Comparison of ENCODE assay signal across 1 cellular context in the genomic region with DNA sequence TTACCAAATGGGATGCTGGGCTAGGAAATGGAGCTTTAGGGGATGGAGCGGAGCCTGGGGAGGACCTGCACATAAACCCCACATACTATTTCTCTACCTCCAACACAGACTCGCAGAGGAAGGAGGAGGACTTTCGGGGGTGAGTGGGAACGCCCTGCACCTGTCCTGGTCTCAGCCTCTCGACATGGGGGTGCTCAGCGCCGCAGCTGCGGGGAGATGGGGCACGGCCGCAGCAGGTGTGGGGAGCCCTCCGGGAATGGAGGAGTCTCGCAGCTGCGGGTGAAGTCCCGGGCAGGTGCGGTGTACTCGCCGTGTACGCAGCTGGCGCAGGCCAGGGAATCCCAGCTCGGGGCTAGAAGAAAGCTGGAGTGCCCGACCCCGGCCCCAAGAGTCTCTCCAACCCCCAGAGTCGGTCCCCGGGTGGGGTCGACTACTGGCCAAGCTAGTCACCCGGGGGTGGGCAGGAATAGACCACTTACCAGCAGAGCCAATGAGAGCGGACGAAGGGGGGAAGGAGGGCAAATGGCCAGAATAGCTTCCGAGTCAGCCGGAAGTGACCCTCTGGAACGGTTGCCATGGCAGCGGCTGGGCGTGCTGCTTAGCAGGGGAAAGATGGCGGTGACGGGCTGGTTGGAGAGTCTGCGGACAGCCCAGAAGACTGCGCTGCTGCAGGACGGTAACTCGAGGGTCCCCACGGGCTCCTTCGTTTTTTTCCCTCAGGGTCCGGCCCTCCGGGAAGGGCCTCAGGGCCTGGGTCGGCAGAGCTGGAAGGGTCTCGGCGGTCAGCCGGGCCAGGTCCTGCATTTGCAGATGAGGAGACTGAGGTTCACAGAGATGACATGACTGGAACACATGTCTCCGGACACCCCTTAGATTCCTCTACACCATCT.
TF ChIP-seq lines count a peak whose summit lies in the region.

A gene (plus strand): TSS at position 597 of the 890 bp plus-strand sequence. CDS start 16 bp downstream, at position 613.
A gene (minus strand): TSS at position 533 of the 890 bp plus-strand sequence. CDS start 897 bp downstream, outside the sequence.

TF ChIP-seq in HepG2, 621 proteins besides CTCF, POLR2A, EP300 and RAD21 (continued from another document and continues in another):
- TF ChIP-seq, protein P1, sequence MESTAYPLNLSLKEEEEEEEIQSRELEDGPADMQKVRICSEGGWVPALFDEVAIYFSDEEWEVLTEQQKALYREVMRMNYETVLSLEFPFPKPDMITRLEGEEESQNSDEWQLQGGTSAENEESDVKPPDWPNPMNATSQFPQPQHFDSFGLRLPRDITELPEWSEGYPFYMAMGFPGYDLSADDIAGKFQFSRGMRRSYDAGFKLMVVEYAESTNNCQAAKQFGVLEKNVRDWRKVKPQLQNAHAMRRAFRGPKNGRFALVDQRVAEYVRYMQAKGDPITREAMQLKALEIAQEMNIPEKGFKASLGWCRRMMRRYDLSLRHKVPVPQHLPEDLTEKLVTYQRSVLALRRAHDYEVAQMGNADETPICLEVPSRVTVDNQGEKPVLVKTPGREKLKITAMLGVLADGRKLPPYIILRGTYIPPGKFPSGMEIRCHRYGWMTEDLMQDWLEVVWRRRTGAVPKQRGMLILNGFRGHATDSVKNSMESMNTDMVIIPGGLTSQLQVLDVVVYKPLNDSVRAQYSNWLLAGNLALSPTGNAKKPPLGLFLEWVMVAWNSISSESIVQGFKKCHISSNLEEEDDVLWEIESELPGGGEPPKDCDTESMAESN (CRISPR knock-in tag; conservative IDR thresholded peaks at IDR 0.05), result peak; percentile 54; the same call in 1 of the 2 replicates
- TF ChIP-seq ZNF484 (CRISPR knock-in tag; IDR thresholded peaks at IDR 0.05; ENCODE audit: borderline replicate concordance, low read depth) (no peak), NFE2 (CRISPR knock-in tag; IDR thresholded peaks at IDR 0.05) (no peak), ZFY (CRISPR knock-in tag; IDR thresholded peaks at IDR 0.05) (peak; percentile 81), ZNF343 (CRISPR knock-in tag; IDR thresholded peaks at IDR 0.05) (peak; percentile 62; the same call in 1 of the 2 replicates), SOX5 (CRISPR knock-in tag; IDR thresholded peaks at IDR 0.05; ENCODE audit: borderline replicate concordance) (0 out of 2 replicates have a peak, but pooled peaks have one; percentile 10), HNRNPLL (IDR thresholded peaks at IDR 0.05; ENCODE audit: low read depth, low read length, poor library complexity, severe bottlenecking) (peak; percentile 98), EEA1 (CRISPR knock-in tag; IDR thresholded peaks at IDR 0.05; ENCODE audit: borderline replicate concordance) (no peak), MBD4 (IDR thresholded peaks at IDR 0.05; ENCODE audit: borderline replicate concordance, low read length) (no peak), ZNF33A (CRISPR knock-in tag; IDR thresholded peaks at IDR 0.05; ENCODE audit: borderline replicate concordance) (peak; percentile 84; the same call in 1 of the 2 replicates), ZNF329 (CRISPR knock-in tag; IDR thresholded peaks at IDR 0.05; ENCODE audit: low read depth) (no peak), RARG (CRISPR knock-in tag; IDR thresholded peaks at IDR 0.05; ENCODE audit: low read depth) (no peak), NBN (conservative IDR thresholded peaks at IDR 0.05) (no peak), KMT2A (CRISPR knock-in tag; IDR thresholded peaks at IDR 0.05) (no peak; the same call in none of the 2 replicates), PRMT3 (CRISPR knock-in tag; IDR thresholded peaks at IDR 0.05; ENCODE audit: borderline replicate concordance, low read depth) (no peak), RFX3 (CRISPR knock-in tag; IDR thresholded peaks at IDR 0.05) (peak; percentile 99), ZNF350 (CRISPR knock-in tag; IDR thresholded peaks at IDR 0.05; ENCODE audit: borderline replicate concordance, low read depth) (no peak; the same call in 1 of the 2 replicates), TOPORS (CRISPR knock-in tag; IDR thresholded peaks at IDR 0.05) (no peak), ZNF431 (CRISPR knock-in tag; IDR thresholded peaks at IDR 0.05; ENCODE audit: borderline replicate concordance, low read depth) (peak; percentile 63; the same call in 1 of the 2 replicates), XBP1 (CRISPR knock-in tag; IDR thresholded peaks at IDR 0.05) (no peak), XRCC5 (optimal IDR thresholded peaks at IDR 0.05; ENCODE audit: low read length) (peak; percentile 52), ZBTB1 (CRISPR knock-in tag; IDR thresholded peaks at IDR 0.05; ENCODE audit: borderline replicate concordance) (no peak), U2AF2 (IDR thresholded peaks at IDR 0.05; ENCODE audit: low read depth, low read length) (peak; percentile 98)
- TF ChIP-seq, protein P2, sequence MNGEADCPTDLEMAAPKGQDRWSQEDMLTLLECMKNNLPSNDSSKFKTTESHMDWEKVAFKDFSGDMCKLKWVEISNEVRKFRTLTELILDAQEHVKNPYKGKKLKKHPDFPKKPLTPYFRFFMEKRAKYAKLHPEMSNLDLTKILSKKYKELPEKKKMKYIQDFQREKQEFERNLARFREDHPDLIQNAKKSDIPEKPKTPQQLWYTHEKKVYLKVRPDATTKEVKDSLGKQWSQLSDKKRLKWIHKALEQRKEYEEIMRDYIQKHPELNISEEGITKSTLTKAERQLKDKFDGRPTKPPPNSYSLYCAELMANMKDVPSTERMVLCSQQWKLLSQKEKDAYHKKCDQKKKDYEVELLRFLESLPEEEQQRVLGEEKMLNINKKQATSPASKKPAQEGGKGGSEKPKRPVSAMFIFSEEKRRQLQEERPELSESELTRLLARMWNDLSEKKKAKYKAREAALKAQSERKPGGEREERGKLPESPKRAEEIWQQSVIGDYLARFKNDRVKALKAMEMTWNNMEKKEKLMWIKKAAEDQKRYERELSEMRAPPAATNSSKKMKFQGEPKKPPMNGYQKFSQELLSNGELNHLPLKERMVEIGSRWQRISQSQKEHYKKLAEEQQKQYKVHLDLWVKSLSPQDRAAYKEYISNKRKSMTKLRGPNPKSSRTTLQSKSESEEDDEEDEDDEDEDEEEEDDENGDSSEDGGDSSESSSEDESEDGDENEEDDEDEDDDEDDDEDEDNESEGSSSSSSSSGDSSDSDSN (CRISPR knock-in tag; IDR thresholded peaks at IDR 0.05), result peak; percentile 17; the same call in 1 of the 2 replicates
- TF ChIP-seq, protein P3, sequence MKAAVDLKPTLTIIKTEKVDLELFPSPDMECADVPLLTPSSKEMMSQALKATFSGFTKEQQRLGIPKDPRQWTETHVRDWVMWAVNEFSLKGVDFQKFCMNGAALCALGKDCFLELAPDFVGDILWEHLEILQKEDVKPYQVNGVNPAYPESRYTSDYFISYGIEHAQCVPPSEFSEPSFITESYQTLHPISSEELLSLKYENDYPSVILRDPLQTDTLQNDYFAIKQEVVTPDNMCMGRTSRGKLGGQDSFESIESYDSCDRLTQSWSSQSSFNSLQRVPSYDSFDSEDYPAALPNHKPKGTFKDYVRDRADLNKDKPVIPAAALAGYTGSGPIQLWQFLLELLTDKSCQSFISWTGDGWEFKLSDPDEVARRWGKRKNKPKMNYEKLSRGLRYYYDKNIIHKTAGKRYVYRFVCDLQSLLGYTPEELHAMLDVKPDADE (CRISPR knock-in tag; IDR thresholded peaks at IDR 0.05), result 0 out of 2 replicates have a peak, but pooled peaks have one; percentile 55
- TF ChIP-seq, protein P4, sequence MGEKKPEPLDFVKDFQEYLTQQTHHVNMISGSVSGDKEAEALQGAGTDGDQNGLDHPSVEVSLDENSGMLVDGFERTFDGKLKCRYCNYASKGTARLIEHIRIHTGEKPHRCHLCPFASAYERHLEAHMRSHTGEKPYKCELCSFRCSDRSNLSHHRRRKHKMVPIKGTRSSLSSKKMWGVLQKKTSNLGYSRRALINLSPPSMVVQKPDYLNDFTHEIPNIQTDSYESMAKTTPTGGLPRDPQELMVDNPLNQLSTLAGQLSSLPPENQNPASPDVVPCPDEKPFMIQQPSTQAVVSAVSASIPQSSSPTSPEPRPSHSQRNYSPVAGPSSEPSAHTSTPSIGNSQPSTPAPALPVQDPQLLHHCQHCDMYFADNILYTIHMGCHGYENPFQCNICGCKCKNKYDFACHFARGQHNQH (CRISPR knock-in tag; IDR thresholded peaks at IDR 0.05), result peak; percentile 44; the same call in 1 of the 2 replicates
- TF ChIP-seq, protein P5, sequence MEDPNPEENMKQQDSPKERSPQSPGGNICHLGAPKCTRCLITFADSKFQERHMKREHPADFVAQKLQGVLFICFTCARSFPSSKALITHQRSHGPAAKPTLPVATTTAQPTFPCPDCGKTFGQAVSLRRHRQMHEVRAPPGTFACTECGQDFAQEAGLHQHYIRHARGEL (CRISPR knock-in tag; IDR thresholded peaks at IDR 0.05), result no peak
- TF ChIP-seq, protein P6, sequence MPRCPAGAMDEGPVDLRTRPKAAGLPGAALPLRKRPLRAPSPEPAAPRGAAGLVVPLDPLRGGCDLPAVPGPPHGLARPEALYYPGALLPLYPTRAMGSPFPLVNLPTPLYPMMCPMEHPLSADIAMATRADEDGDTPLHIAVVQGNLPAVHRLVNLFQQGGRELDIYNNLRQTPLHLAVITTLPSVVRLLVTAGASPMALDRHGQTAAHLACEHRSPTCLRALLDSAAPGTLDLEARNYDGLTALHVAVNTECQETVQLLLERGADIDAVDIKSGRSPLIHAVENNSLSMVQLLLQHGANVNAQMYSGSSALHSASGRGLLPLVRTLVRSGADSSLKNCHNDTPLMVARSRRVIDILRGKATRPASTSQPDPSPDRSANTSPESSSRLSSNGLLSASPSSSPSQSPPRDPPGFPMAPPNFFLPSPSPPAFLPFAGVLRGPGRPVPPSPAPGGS (CRISPR knock-in tag; IDR thresholded peaks at IDR 0.05), result peak; percentile 93; the same call in 1 of the 2 replicates
- TF ChIP-seq, protein P7, sequence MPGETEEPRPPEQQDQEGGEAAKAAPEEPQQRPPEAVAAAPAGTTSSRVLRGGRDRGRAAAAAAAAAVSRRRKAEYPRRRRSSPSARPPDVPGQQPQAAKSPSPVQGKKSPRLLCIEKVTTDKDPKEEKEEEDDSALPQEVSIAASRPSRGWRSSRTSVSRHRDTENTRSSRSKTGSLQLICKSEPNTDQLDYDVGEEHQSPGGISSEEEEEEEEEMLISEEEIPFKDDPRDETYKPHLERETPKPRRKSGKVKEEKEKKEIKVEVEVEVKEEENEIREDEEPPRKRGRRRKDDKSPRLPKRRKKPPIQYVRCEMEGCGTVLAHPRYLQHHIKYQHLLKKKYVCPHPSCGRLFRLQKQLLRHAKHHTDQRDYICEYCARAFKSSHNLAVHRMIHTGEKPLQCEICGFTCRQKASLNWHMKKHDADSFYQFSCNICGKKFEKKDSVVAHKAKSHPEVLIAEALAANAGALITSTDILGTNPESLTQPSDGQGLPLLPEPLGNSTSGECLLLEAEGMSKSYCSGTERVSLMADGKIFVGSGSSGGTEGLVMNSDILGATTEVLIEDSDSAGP (CRISPR knock-in tag; IDR thresholded peaks at IDR 0.05; ENCODE audit: borderline replicate concordance), result peak; percentile 58; the same call in 1 of the 2 replicates
- TF ChIP-seq, protein P8, sequence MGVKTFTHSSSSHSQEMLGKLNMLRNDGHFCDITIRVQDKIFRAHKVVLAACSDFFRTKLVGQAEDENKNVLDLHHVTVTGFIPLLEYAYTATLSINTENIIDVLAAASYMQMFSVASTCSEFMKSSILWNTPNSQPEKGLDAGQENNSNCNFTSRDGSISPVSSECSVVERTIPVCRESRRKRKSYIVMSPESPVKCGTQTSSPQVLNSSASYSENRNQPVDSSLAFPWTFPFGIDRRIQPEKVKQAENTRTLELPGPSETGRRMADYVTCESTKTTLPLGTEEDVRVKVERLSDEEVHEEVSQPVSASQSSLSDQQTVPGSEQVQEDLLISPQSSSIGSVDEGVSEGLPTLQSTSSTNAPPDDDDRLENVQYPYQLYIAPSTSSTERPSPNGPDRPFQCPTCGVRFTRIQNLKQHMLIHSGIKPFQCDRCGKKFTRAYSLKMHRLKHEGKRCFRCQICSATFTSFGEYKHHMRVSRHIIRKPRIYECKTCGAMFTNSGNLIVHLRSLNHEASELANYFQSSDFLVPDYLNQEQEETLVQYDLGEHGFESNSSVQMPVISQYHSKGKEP (CRISPR knock-in tag; IDR thresholded peaks at IDR 0.05), result no peak
- TF ChIP-seq, protein P9, sequence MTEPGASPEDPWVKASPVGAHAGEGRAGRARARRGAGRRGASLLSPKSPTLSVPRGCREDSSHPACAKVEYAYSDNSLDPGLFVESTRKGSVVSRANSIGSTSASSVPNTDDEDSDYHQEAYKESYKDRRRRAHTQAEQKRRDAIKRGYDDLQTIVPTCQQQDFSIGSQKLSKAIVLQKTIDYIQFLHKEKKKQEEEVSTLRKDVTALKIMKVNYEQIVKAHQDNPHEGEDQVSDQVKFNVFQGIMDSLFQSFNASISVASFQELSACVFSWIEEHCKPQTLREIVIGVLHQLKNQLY (CRISPR knock-in tag; IDR thresholded peaks at IDR 0.05), result peak; percentile 26; the same call in 1 of the 2 replicates
- TF ChIP-seq, protein P10, sequence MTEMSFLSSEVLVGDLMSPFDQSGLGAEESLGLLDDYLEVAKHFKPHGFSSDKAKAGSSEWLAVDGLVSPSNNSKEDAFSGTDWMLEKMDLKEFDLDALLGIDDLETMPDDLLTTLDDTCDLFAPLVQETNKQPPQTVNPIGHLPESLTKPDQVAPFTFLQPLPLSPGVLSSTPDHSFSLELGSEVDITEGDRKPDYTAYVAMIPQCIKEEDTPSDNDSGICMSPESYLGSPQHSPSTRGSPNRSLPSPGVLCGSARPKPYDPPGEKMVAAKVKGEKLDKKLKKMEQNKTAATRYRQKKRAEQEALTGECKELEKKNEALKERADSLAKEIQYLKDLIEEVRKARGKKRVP (CRISPR knock-in tag; IDR thresholded peaks at IDR 0.05), result no peak
- TF ChIP-seq, protein P11, sequence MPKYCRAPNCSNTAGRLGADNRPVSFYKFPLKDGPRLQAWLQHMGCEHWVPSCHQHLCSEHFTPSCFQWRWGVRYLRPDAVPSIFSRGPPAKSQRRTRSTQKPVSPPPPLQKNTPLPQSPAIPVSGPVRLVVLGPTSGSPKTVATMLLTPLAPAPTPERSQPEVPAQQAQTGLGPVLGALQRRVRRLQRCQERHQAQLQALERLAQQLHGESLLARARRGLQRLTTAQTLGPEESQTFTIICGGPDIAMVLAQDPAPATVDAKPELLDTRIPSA (CRISPR knock-in tag; IDR thresholded peaks at IDR 0.05; ENCODE audit: borderline replicate concordance), result 0 out of 2 replicates have a peak, but pooled peaks have one; percentile 11
- TF ChIP-seq, protein P12, sequence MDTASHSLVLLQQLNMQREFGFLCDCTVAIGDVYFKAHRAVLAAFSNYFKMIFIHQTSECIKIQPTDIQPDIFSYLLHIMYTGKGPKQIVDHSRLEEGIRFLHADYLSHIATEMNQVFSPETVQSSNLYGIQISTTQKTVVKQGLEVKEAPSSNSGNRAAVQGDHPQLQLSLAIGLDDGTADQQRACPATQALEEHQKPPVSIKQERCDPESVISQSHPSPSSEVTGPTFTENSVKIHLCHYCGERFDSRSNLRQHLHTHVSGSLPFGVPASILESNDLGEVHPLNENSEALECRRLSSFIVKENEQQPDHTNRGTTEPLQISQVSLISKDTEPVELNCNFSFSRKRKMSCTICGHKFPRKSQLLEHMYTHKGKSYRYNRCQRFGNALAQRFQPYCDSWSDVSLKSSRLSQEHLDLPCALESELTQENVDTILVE (CRISPR knock-in tag; IDR thresholded peaks at IDR 0.05), result no peak
- TF ChIP-seq, protein P13, sequence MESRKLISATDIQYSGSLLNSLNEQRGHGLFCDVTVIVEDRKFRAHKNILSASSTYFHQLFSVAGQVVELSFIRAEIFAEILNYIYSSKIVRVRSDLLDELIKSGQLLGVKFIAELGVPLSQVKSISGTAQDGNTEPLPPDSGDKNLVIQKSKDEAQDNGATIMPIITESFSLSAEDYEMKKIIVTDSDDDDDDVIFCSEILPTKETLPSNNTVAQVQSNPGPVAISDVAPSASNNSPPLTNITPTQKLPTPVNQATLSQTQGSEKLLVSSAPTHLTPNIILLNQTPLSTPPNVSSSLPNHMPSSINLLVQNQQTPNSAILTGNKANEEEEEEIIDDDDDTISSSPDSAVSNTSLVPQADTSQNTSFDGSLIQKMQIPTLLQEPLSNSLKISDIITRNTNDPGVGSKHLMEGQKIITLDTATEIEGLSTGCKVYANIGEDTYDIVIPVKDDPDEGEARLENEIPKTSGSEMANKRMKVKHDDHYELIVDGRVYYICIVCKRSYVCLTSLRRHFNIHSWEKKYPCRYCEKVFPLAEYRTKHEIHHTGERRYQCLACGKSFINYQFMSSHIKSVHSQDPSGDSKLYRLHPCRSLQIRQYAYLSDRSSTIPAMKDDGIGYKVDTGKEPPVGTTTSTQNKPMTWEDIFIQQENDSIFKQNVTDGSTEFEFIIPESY (CRISPR knock-in tag; IDR thresholded peaks at IDR 0.05), result no peak
